ENCODE assay signal across 8 cellular contexts in genomic region chr14:102525213-102526143, GRCh38. TPM values are rescaled to one million over a fixed set of nuclear protein-coding genes. Genes with fewer than 3 reads are reported as not detected.
DNase-seq lines count a peak whose midpoint lies in the region; ATAC-seq and TF ChIP-seq lines count a peak whose summit lies in the region.

No MANE protein-coding gene starts in this region.

- H3K4me3 ChIP-seq in WERI-Rb-1 (ENCODE audit: low read depth, low read length), result peak overlapping the region; percentile 68
- peak overlapping the region; percentile 57 to 83 (median 70) for H3K4me3 ChIP-seq in fibroblast of lung (replicated peaks in 1 of 4; ENCODE audit: control extremely low read depth in 1 of 4, insufficient read depth in 1 of 4, low read depth in 3 of 4, low read length in 4 of 4)

- H3K9ac ChIP-seq in fibroblast of lung (ENCODE audit: insufficient read depth, low read length), result peak overlapping the region; percentile 0

- H3K27me3 ChIP-seq in WERI-Rb-1 (ENCODE audit: insufficient read depth, low read depth, severe bottlenecking) (no peaks in the 10 kb centered on the region), fibroblast of lung (ENCODE audit: control insufficient read depth, insufficient read depth, low read length) (no peaks in the 10 kb centered on the region)

- no peaks in the 10 kb centered on the region for H3K36me3 ChIP-seq in WERI-Rb-1
- H3K36me3 ChIP-seq in fibroblast of lung (ENCODE audit: control insufficient read depth, insufficient read depth, low read length), result no peaks in the 10 kb centered on the region

- H3K4me1 Mint-ChIP-seq in nephron, result peaks cover 21% of the 10 kb centered on the region

- TF ChIP-seq CTCF in WERI-Rb-1 (IDR thresholded peaks at IDR 0.05; ENCODE audit: low read depth, low read length) (no peak), fibroblast of lung (conservative IDR thresholded peaks at IDR 0.05 in 1 of 2, IDR thresholded peaks at IDR 0.05 in 1 of 2; ENCODE audit: low read depth in 1 of 2, low read length in 2 of 2) (no peak), nephron (IDR thresholded peaks at IDR 0.05; ENCODE audit: unreplicated experiment in 3 of 3) (no peak), GM13977 (IDR thresholded peaks at IDR 0.05; ENCODE audit: extremely low read depth, insufficient read depth, missing control alignments) (no peak)

- no peaks in the 10 kb centered on the region for H3K9me3 ChIP-seq in WERI-Rb-1 (ENCODE audit: severe bottlenecking)
- no peaks in the 10 kb centered on the region for H3K9me3 ChIP-seq in fibroblast of lung (ENCODE audit: control insufficient read depth, insufficient read depth, low read depth, low read length)

- H3K9me3 Mint-ChIP-seq in nephron, result no peaks in the 10 kb centered on the region

- peak; percentile 34 for DNase-seq in DMS 273 treated with DMSO at 0.1 percent for 48 hours (lab: John Stamatoyannopoulos, UW)
- DNase-seq in MV-4-11 (lab: John Stamatoyannopoulos, UW), result peak; percentile 37
- no peak for DNase-seq in WERI-Rb-1
- DNase-seq in fibroblast of lung (ENCODE audit: low read depth in 2 of 2), result peak; percentile 67 to 76
- DNase-seq in GM13977 (ENCODE audit: low spot score), result no peak

- H2AFZ ChIP-seq in fibroblast of lung (ENCODE audit: low read length), result peak overlapping the region; percentile 93

- H3K27ac ChIP-seq in WERI-Rb-1 (peak overlapping the region; percentile 55), fibroblast of lung (ENCODE audit: insufficient read depth, low read length) (peak overlapping the region; percentile 42)

- H3K4me1 ChIP-seq in fibroblast of lung (ENCODE audit: control insufficient read depth, extremely low read depth, insufficient read depth, low read length), result peaks cover 10% of the 10 kb centered on the region

- H3K36me3 Mint-ChIP-seq in nephron (ENCODE audit: low read depth), result no peaks in the 10 kb centered on the region

- H3K79me2 ChIP-seq in fibroblast of lung (ENCODE audit: control insufficient read depth, insufficient read depth, low read length), result no peaks in the 10 kb centered on the region

- H3K27ac Mint-ChIP-seq in nephron, result peak overlapping the region; percentile 95 to 98 (median 97)

- in situ Hi-C loops in GM13977 (cut with MboI; ENCODE audit: low pct_unique_long_range_greater_than_20kb, low sequenced_read_pairs, unreplicated experiment), result no loop called here

- peaks cover 4% of the 10 kb centered on the region for H3K27me3 Mint-ChIP-seq in nephron (ENCODE audit: low read depth)

- ATAC-seq in GM21423 (IDR thresholded peaks at IDR 0.05; ENCODE audit: unreplicated experiment), result peak; percentile 8
- no peak for ATAC-seq in HG02571 (IDR thresholded peaks at IDR 0.05; ENCODE audit: unreplicated experiment)

- H3K4me3 Mint-ChIP-seq in nephron, result peak overlapping the region; percentile 92 to 98 (median 96)

- H3K4me2 ChIP-seq in fibroblast of lung (ENCODE audit: extremely low read depth, insufficient read depth, low read length), result peak overlapping the region; percentile 99

- no peaks in the 10 kb centered on the region for H4K20me1 ChIP-seq in fibroblast of lung (ENCODE audit: control insufficient read depth, extremely low read depth, insufficient read depth, low read length)

RNA-seq across cellular contexts. Expression of gene ANKRD9, which starts 15.9 kb away (rescaled TPM):
- total RNA-seq in fibroblast of lung, result 13.6 and 22.0 TPM in 2 replicates
- 2.7 and 4.4 TPM in 2 replicates for polyA plus RNA-seq in fibroblast of lung
- polyA plus RNA-seq in fibroblast of lung (2012), result 7.1 and 14.8 TPM in 2 replicates
- 2.6 and 4.1 TPM in 2 replicates for polyA minus RNA-seq in fibroblast of lung (ENCODE audit: low replicate concordance)

Comparison
In these comparisons a context has a peak if more than half of its experiments do, and no peak if none do; other contexts are left out.
1. DNase-seq: peak in DMS 273 treated with DMSO at 0.1 percent for 48 hours (single experiment), MV-4-11 (single experiment) and fibroblast of lung (2 of 2); none in WERI-Rb-1 (single experiment) and GM13977 (single experiment).